In the genomic region with DNA sequence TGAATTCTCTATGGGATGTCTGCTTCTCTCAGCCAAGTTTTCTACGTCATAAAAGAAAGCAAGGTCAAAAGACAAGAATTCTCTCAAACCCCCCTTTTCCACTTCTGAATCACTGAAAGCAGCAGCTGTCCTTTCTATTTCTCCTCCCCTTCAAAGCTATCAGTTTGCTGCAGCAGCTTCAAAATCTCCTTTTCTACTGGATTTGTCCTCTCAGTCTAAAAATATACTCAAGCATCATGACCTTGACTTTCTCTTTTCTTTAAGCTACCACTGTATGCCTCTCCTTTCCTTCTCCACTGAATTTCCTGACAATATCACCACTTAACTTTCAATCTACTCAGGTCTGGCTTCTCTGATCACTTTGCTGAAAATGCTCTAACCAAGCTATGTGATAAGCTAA, we compare ENCODE assay signal across 29 cellular contexts. TPM values are rescaled to one million over a fixed set of nuclear protein-coding genes. Genes with fewer than 3 reads are reported as not detected.
DNase-seq lines count a peak whose midpoint lies in the region; ATAC-seq and TF ChIP-seq lines count a peak whose summit lies in the region.
"Had no signal": no experiment of that assay in that cellular context is flagged by ENCODE, and none has a peak within 500 bp of the region (broad histone marks: within the 10 kb centered on the region; RNA-seq: fewer than 3 reads in every experiment).

No MANE protein-coding gene starts in this region.

- H3K27me3 ChIP-seq in PC-3 (ENCODE audit: low read length) (no peaks in the 10 kb centered on the region), SK-N-SH (ENCODE audit: insufficient read depth) (no peaks in the 10 kb centered on the region)
- H3K27me3 ChIP-seq: SJCRH30 had no signal

- ATAC-seq in GM19395 (IDR thresholded peaks at IDR 0.05; ENCODE audit: unreplicated experiment) (peak; percentile 60), HG02885 (IDR thresholded peaks at IDR 0.05; ENCODE audit: poor library complexity, unreplicated experiment) (peak; percentile 37), PC-3 (no peak; the same call in 1 of the 2 replicates), GM19452 (IDR thresholded peaks at IDR 0.05; ENCODE audit: unreplicated experiment) (no peak), left ventricle myocardium superior (no peak)
- ATAC-seq: Right ventricle myocardium inferior, T-cell had no signal

- no peak overlapping the region for H2AFZ ChIP-seq in PC-3 (ENCODE audit: low read length)
- no peak overlapping the region for H2AFZ ChIP-seq in SK-N-SH (ENCODE audit: low read depth)
- H2AFZ ChIP-seq: PC-9 had no signal

- no peak for TF ChIP-seq CTCF in PC-3 (conservative IDR thresholded peaks at IDR 0.05; ENCODE audit: low read depth, low read length)
- TF ChIP-seq CTCF in SK-N-SH (IDR thresholded peaks at IDR 0.05), result no peak

- H3K4me2 ChIP-seq in PC-3 (ENCODE audit: low read length) (peak overlapping the region; percentile 23; the same call in 1 of the 2 replicates), SK-N-SH (no peak overlapping the region)
- H3K4me2 ChIP-seq: PC-9 had no signal

- POLR2A ChIA-PET in PC-3 (lab: Charles Lee; ENCODE audit: unreplicated experiment), result no interaction called here
- POLR2A ChIA-PET in SK-N-SH (lab: Yijun Ruan, JAX), result no interaction called here

- intact Hi-C loops in PC-3 (cut with micrococcal nuclease) (no loop called here), left ventricle myocardium superior (cut with micrococcal nuclease) (no loop called here)

- TF ChIP-seq RAD21 in SK-N-SH (IDR thresholded peaks at IDR 0.05; ENCODE audit: low read length), result no peak

- H3K79me2 ChIP-seq in PC-3 (ENCODE audit: low read length), result no peaks in the 10 kb centered on the region
- no peaks in the 10 kb centered on the region for H3K79me2 ChIP-seq in SK-N-SH (ENCODE audit: insufficient read depth)

- peak overlapping the region; percentile 48 for H3K27ac ChIP-seq in PC-3 (ENCODE audit: low read length)
- H3K27ac ChIP-seq in SK-N-SH (ENCODE audit: low read depth in 2 of 2, low read length in 1 of 2), result no peak overlapping the region
- H3K27ac ChIP-seq: PC-9, SJCRH30 had no signal

- no peak overlapping the region for H3K4me3 ChIP-seq in PC-3 (ENCODE audit: low read length)
- no peak overlapping the region for H3K4me3 ChIP-seq in SK-N-SH (ENCODE audit: low read depth in 2 of 2, low read length in 1 of 2)
- H3K4me3 ChIP-seq: HAP-1, PC-9, SJCRH30 had no signal

- no peak overlapping the region; the same call in 1 of the 2 replicates for H3K9ac ChIP-seq in PC-3 (ENCODE audit: low read length)
- H3K9ac ChIP-seq in SK-N-SH, result no peak overlapping the region

- 48% methylated on average over 1 of the region's 1 CpG for WGBS in SK-N-SH (ENCODE audit: low lambda C conversion rate)

- no peak for DNase-seq in PC-3
- peak; percentile 52 for DNase-seq in myocyte (ENCODE audit: low read depth)
- no peak for DNase-seq in NCI-H2171 treated with DMSO at 0.1 percent for 48 hours (lab: John Stamatoyannopoulos, UW)
- no peak for DNase-seq in SK-N-SH
- DNase-seq in left ventricle myocardium superior, result no peak
- DNase-seq: Calu3, DMS153, GOT3, HFFc6, Karpas-422, NCI-H1105 treated with DMSO at 0.1 percent for 48 hours, NCI-H146, NCI-H1930, NCI-H2107, NCI-H526 treated with DMSO at 0.1 percent for 48 hours, PC-9, SJCRH30, T-cell had no signal

- BruUV-seq in PC-3 (replicated peaks; lab: Mats Ljungman, UMichigan), result no TSS peak

- H3K36me3 ChIP-seq in PC-3 (ENCODE audit: low read depth, low read length) (no peaks in the 10 kb centered on the region), SK-N-SH (replicated peaks in 1 of 2; ENCODE audit: control insufficient read depth in 1 of 2, insufficient read depth in 2 of 2, low read length in 1 of 2) (no peaks in the 10 kb centered on the region)
- H3K36me3 ChIP-seq: HAP-1, SJCRH30 had no signal

- H4K20me1 ChIP-seq in PC-3 (ENCODE audit: low read length) (no peaks in the 10 kb centered on the region), SK-N-SH (ENCODE audit: insufficient read depth) (no peaks in the 10 kb centered on the region)

- CTCF ChIA-PET in PC-3 (lab: Charles Lee), result interaction anchor here (0.6 kb wide), 1 partner anchor 49 kb away, joined by 3 read pairs; no protein-coding TSS in a partner anchor
- CTCF ChIA-PET in SK-N-SH (lab: Yijun Ruan, JAX), result no interaction called here

- H3F3A ChIP-seq in PC-3 (ENCODE audit: low read length, unreplicated experiment), result no peaks in the 10 kb centered on the region
- H3F3A ChIP-seq in SK-N-SH (replicated peaks; ENCODE audit: insufficient read depth), result no peaks in the 10 kb centered on the region

- H3K4me1 ChIP-seq in PC-3 (ENCODE audit: insufficient read depth, low read length), result peaks cover 36% of the 10 kb centered on the region
- no peaks in the 10 kb centered on the region for H3K4me1 ChIP-seq in SK-N-SH (ENCODE audit: control insufficient read depth in 1 of 2, insufficient read depth in 2 of 2, low read depth in 1 of 2, low read length in 1 of 2)
- H3K4me1 ChIP-seq: HAP-1, SJCRH30 had no signal

- H3K9me3 ChIP-seq in PC-3 (ENCODE audit: low read length) (no peaks in the 10 kb centered on the region), SK-N-SH (no peaks in the 10 kb centered on the region)
- H3K9me3 ChIP-seq: HAP-1, SJCRH30 had no signal

- TF ChIP-seq EP300 in SK-N-SH (IDR thresholded peaks at IDR 0.05; ENCODE audit: borderline replicate concordance in 1 of 2, low read depth in 1 of 2, low read length in 1 of 2), result no peak

- H3K9me2 ChIP-seq in PC-3 (replicated peaks; ENCODE audit: low read length), result no peaks in the 10 kb centered on the region
- no peaks in the 10 kb centered on the region for H3K9me2 ChIP-seq in SK-N-SH

TF ChIP-seq in SK-N-SH, 30 proteins besides CTCF, POLR2A, EP300 and RAD21 (continues in another document):
- TF ChIP-seq EZH2phosphoT487 (IDR thresholded peaks at IDR 0.05; ENCODE audit: borderline replicate concordance, low read depth) (no peak), USF1 (IDR thresholded peaks at IDR 0.05; ENCODE audit: borderline replicate concordance, low read depth) (no peak), ELF1 (IDR thresholded peaks at IDR 0.05) (no peak), YY1 (IDR thresholded peaks at IDR 0.05; ENCODE audit: low read depth) (no peak), GABPA (IDR thresholded peaks at IDR 0.05; ENCODE audit: low read depth) (no peak), REST (IDR thresholded peaks at IDR 0.05; ENCODE audit: low read depth, low read length) (no peak), RXRA (IDR thresholded peaks at IDR 0.05; ENCODE audit: borderline replicate concordance, low read depth) (no peak), MXI1 (IDR thresholded peaks at IDR 0.05; ENCODE audit: low read depth, low read length) (no peak), TCF12 (IDR thresholded peaks at IDR 0.05) (no peak), SMC3 (IDR thresholded peaks at IDR 0.05; ENCODE audit: low read depth, low read length) (no peak)
- TF ChIP-seq, protein P1, sequence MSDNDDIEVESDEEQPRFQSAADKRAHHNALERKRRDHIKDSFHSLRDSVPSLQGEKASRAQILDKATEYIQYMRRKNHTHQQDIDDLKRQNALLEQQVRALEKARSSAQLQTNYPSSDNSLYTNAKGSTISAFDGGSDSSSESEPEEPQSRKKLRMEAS (IDR thresholded peaks at IDR 0.05; ENCODE audit: low read depth), result no peak

RNA-seq across cellular contexts. Expression of gene WDR64, which starts 1.9 kb away (rescaled TPM):
- total RNA-seq in PC-3 (2014; rRNA removed) (not detected in 2 replicates), myocyte (not detected in 2 replicates), left ventricle myocardium superior (not detected)
- 0.18 TPM for polyA plus RNA-seq in myocyte (2012)
- polyA plus RNA-seq in SK-N-SH (2012; rRNA removed), result not detected in 2 replicates
- not detected in 2 replicates for polyA plus RNA-seq in SK-N-SH (2012; cell fraction: cytosol; rRNA removed)
- polyA plus RNA-seq in SK-N-SH (2012; cell fraction: nucleus; rRNA removed), result not detected in 2 replicates
- total RNA-seq: A172, Calu3, HFFc6, HT-29, M059J, NCI-H460, PC-9, Right ventricle myocardium inferior, RPMI7951, SJCRH30 had no signal
- polyA plus RNA-seq: BJ had no signal

RNA-seq across cellular contexts. Expression of gene CHML, which starts 13.8 kb away (rescaled TPM):
- total RNA-seq in PC-3 (2014; rRNA removed) (54.5 and 68.6 TPM in 2 replicates), myocyte (2.3 and 3.3 TPM in 2 replicates), left ventricle myocardium superior (6.0 TPM)
- polyA plus RNA-seq in myocyte (2012), result 2.1 TPM
- 3.0 and 4.1 TPM in 2 replicates for polyA plus RNA-seq in SK-N-SH (2012; rRNA removed)
- polyA plus RNA-seq in SK-N-SH (2012; cell fraction: cytosol; rRNA removed), result 4.2 and 4.4 TPM in 2 replicates
- polyA plus RNA-seq in SK-N-SH (2012; cell fraction: nucleus; rRNA removed), result 1.4 and 5.2 TPM in 2 replicates

RNA-seq across cellular contexts. Expression of gene OPN3, which starts 13.8 kb away (rescaled TPM):
- total RNA-seq in PC-3 (2014; rRNA removed) (44.8 and 45.5 TPM in 2 replicates), myocyte (21.2 and 23.6 TPM in 2 replicates), left ventricle myocardium superior (4.3 TPM)
- polyA plus RNA-seq in myocyte (2012), result 39.5 TPM
- polyA plus RNA-seq in SK-N-SH (2012; rRNA removed), result 7.8 and 11.0 TPM in 2 replicates
- 14.8 and 15.3 TPM in 2 replicates for polyA plus RNA-seq in SK-N-SH (2012; cell fraction: cytosol; rRNA removed)
- polyA plus RNA-seq in SK-N-SH (2012; cell fraction: nucleus; rRNA removed), result 1.4 and 3.7 TPM in 2 replicates

Comparison
In these comparisons a context has a peak if more than half of its experiments do, and no peak if none do; other contexts are left out.
1. ATAC-seq: peak in GM19395 (single experiment) and HG02885 (single experiment); none in PC-3 (single experiment), GM19452 (single experiment) and left ventricle myocardium superior (single experiment).